ENCODE assay signal across 1 cellular context in the genomic region with DNA sequence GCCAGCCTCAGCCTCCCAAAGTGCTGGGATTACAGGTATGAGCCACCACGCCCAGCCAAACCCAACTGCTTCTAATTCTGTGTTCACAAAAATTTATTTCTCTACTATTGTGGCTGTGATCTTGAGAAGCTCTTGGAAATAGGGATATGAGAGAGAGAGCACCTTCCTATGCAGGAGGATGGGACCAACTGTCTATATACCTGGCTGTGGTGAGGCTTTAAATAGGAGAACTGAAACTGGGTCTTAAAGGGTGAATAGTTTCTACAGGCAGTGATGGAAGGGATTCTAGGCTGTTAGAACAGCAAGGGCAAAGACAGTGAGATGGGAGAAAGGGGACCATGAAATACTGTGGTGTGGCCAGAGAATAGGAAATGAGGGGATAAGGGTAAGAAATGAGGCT.
TF ChIP-seq lines count a peak whose summit lies in the region.

No MANE protein-coding gene starts in this region.

TF ChIP-seq in GM12878, 131 proteins besides CTCF, POLR2A, EP300 and RAD21:
- TF ChIP-seq TCF7 (IDR thresholded peaks at IDR 0.05; ENCODE audit: borderline replicate concordance) (no peak), SPI1 (IDR thresholded peaks at IDR 0.05; ENCODE audit: borderline replicate concordance, insufficient read depth, low read depth, low read length) (peak; percentile 87), TCF12 (IDR thresholded peaks at IDR 0.05; ENCODE audit: low read depth, low read length) (no peak), EED (IDR thresholded peaks at IDR 0.05; ENCODE audit: low read depth) (peak; percentile 55; the same call in 1 of the 2 replicates), HDGF (IDR thresholded peaks at IDR 0.05) (no peak), IRF4 (IDR thresholded peaks at IDR 0.05; ENCODE audit: low read depth, low read length) (0 out of 2 replicates have a peak, but pooled peaks have one; percentile 11), IKZF1 (conservative IDR thresholded peaks at IDR 0.05) (0 out of 2 replicates have a peak, but pooled peaks have one; percentile 19), IKZF2 (IDR thresholded peaks at IDR 0.05) (0 out of 4 replicates have a peak, but pooled peaks have one; percentile 23 to 49), RUNX3 (IDR thresholded peaks at IDR 0.05; ENCODE audit: low read length) (peak; percentile 27; the same call in 1 of the 2 replicates), KAT2A (conservative IDR thresholded peaks at IDR 0.05; ENCODE audit: control insufficient read depth, low read depth, low read length) (no peak), HCFC1 (IDR thresholded peaks at IDR 0.05; ENCODE audit: low read length) (no peak), DPF2 (IDR thresholded peaks at IDR 0.05) (0 out of 2 replicates have a peak, but pooled peaks have one; percentile 16), TARDBP (IDR thresholded peaks at IDR 0.05; ENCODE audit: borderline replicate concordance) (no peak)
- TF ChIP-seq, protein P1, sequence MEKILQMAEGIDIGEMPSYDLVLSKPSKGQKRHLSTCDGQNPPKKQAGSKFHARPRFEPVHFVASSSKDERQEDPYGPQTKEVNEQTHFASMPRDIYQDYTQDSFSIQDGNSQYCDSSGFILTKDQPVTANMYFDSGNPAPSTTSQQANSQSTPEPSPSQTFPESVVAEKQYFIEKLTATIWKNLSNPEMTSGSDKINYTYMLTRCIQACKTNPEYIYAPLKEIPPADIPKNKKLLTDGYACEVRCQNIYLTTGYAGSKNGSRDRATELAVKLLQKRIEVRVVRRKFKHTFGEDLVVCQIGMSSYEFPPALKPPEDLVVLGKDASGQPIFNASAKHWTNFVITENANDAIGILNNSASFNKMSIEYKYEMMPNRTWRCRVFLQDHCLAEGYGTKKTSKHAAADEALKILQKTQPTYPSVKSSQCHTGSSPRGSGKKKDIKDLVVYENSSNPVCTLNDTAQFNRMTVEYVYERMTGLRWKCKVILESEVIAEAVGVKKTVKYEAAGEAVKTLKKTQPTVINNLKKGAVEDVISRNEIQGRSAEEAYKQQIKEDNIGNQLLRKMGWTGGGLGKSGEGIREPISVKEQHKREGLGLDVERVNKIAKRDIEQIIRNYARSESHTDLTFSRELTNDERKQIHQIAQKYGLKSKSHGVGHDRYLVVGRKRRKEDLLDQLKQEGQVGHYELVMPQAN (conservative IDR thresholded peaks at IDR 0.05) = no peak
